In genomic region chr3:107242579-107242978, GRCh38 we compare ENCODE assay signal across 12 cellular contexts.
A peak's percentile ranks its signal among the peaks of the same experiment; 100 is the strongest.
DNase-seq lines count a peak whose midpoint lies in the region; ATAC-seq and TF ChIP-seq lines count a peak whose summit lies in the region.
"Had no signal": no experiment of that assay in that cellular context is flagged by ENCODE, and none has a peak within 500 bp of the region (broad histone marks: within the 10 kb centered on the region; RNA-seq: fewer than 3 reads in every experiment).

No MANE protein-coding gene starts in this region.

- no peak overlapping the region for H3K27ac ChIP-seq in DND-41 (ENCODE audit: low read length)
- H3K27ac ChIP-seq in right lobe of liver = no peak overlapping the region
- H3K27ac ChIP-seq: neutrophil, upper lobe of right lung had no signal

- H3K79me2 ChIP-seq in DND-41 (ENCODE audit: insufficient read depth, low read length) = peaks cover 31% of the 10 kb centered on the region

- no peaks in the 10 kb centered on the region for H3K27me3 Mint-ChIP-seq in mesothelial cell of epicardium (ENCODE audit: low read depth)

- peaks cover 47% of the 10 kb centered on the region for H3K4me1 ChIP-seq in DND-41 (ENCODE audit: insufficient read depth, low read length)
- no peaks in the 10 kb centered on the region for H3K4me1 ChIP-seq in adipocyte (ENCODE audit: control insufficient read depth, insufficient read depth, low read length)
- peaks cover 0 to 5% (median 0%) of the 10 kb centered on the region in 4 donors for H3K4me1 ChIP-seq in right lobe of liver
- H3K4me1 ChIP-seq: upper lobe of right lung had no signal

- no peak for TF ChIP-seq CTCF in DND-41 (IDR thresholded peaks at IDR 0.05; ENCODE audit: borderline replicate concordance, extremely low read depth, low read length, poor library complexity, severe bottlenecking)
- TF ChIP-seq CTCF in mesothelial cell of epicardium (IDR thresholded peaks at IDR 0.05; ENCODE audit: unreplicated experiment) = no peak
- TF ChIP-seq CTCF in right lobe of liver (IDR thresholded peaks at IDR 0.05) = no peak

- peak overlapping the region; percentile 48 for H3K27ac Mint-ChIP-seq in mesothelial cell of epicardium
- H3K27ac Mint-ChIP-seq: activated T-cell treated with anti-CD3 and anti-CD28 coated beads, Interleukin-2, amount 50 U/mL, for 24 hours had no signal

- H3K4me3 Mint-ChIP-seq in mesothelial cell of epicardium = peak overlapping the region; percentile 97
- H3K4me3 Mint-ChIP-seq: activated T-cell treated with anti-CD3 and anti-CD28 coated beads, Interleukin-2, amount 50 U/mL, for 24 hours had no signal

- H3K9me3 Mint-ChIP-seq in mesothelial cell of epicardium = no peaks in the 10 kb centered on the region
- H3K9me3 Mint-ChIP-seq: activated T-cell treated with anti-CD3 and anti-CD28 coated beads, Interleukin-2, amount 50 U/mL, for 24 hours; CD8-positive, alpha-beta memory T cell had no signal

- intact Hi-C loops in right lobe of liver (cut with DNase I) = no loop called here

- H3K9ac ChIP-seq in DND-41 (ENCODE audit: low read depth, low read length) = no peak overlapping the region
- peak overlapping the region; percentile 86 for H3K9ac ChIP-seq in adipocyte (ENCODE audit: low read length)

- DNase-seq in DND-41 = no peak
- peak; percentile 51 to 91 (median 87) for DNase-seq in NCI-H1417 (lab: John Stamatoyannopoulos, UW)
- DNase-seq in adipocyte (ENCODE audit: low read depth) = no peak
- no peak for DNase-seq in mesothelial cell of epicardium (ENCODE audit: low spot score in 2 of 2, unreplicated experiment in 2 of 2)
- DNase-seq in AML-193 (lab: John Stamatoyannopoulos, UW) = no peak
- DNase-seq in right lobe of liver = no peak
- DNase-seq: activated T-cell treated with anti-CD3 and anti-CD28 coated beads, Interleukin-2, amount 50 U/mL, for 24 hours; CD8-positive, alpha-beta memory T cell; upper lobe of right lung had no signal

- peak overlapping the region; percentile 96 for H3K4me2 ChIP-seq in DND-41 (ENCODE audit: insufficient read depth, low read length)

- H3K4me1 Mint-ChIP-seq in mesothelial cell of epicardium = peaks cover 34% of the 10 kb centered on the region

- peaks cover 24% of the 10 kb centered on the region for H3K36me3 Mint-ChIP-seq in mesothelial cell of epicardium

- H3K9me3 ChIP-seq in DND-41 (ENCODE audit: insufficient read depth, low read length, severe bottlenecking) (no peaks in the 10 kb centered on the region), adipocyte (ENCODE audit: control insufficient read depth, low read length) (no peaks in the 10 kb centered on the region), right lobe of liver (no peaks in the 10 kb centered on the region)
- H3K9me3 ChIP-seq: neutrophil, upper lobe of right lung had no signal

- H3K27me3 ChIP-seq in DND-41 (ENCODE audit: insufficient read depth, low read length, poor library complexity) = no peaks in the 10 kb centered on the region
- H3K27me3 ChIP-seq in adipocyte (replicated peaks; ENCODE audit: control insufficient read depth, insufficient read depth, low read length) = no peaks in the 10 kb centered on the region
- H3K27me3 ChIP-seq in right lobe of liver = no peaks in the 10 kb centered on the region
- H3K27me3 ChIP-seq: upper lobe of right lung had no signal

- no peak overlapping the region for H2AFZ ChIP-seq in DND-41 (ENCODE audit: low read depth, low read length)

- no peaks in the 10 kb centered on the region for H4K20me1 ChIP-seq in DND-41 (ENCODE audit: insufficient read depth, low read length)

- no peak for TF ChIP-seq POLR2A in right lobe of liver (IDR thresholded peaks at IDR 0.05)

- H3K4me3 ChIP-seq in DND-41 (ENCODE audit: low read depth in 1 of 2, low read length in 2 of 2) = peak overlapping the region in 1 of 2 experiments; percentile 4; a peak in 1 of 4 replicates
- peak overlapping the region; percentile 93 for H3K4me3 ChIP-seq in adipocyte (ENCODE audit: low read length)
- no peak overlapping the region for H3K4me3 ChIP-seq in right lobe of liver

- 57% methylated on average over 8 of the region's 8 CpGs for WGBS in right lobe of liver (ENCODE audit: insufficient coverage, low coverage, low lambda C conversion rate, missing lambda C conversion rate)

- H3K36me3 ChIP-seq in DND-41 (ENCODE audit: insufficient read depth, low read length) (peaks cover 12% of the 10 kb centered on the region), adipocyte (ENCODE audit: control insufficient read depth, insufficient read depth, low read length, severe bottlenecking) (peaks cover 6% of the 10 kb centered on the region), right lobe of liver (no peaks in the 10 kb centered on the region)
- H3K36me3 ChIP-seq: neutrophil had no signal

- ATAC-seq in DND-41 (ENCODE audit: insufficient read depth, low read depth) (no peak), right lobe of liver (no peak), HG03457 (IDR thresholded peaks at IDR 0.05; ENCODE audit: unreplicated experiment) (no peak), GM21447 (IDR thresholded peaks at IDR 0.05; ENCODE audit: unreplicated experiment) (no peak)
- ATAC-seq: upper lobe of right lung had no signal

Comparison
In these comparisons a context has a peak if more than half of its experiments do, and no peak if none do; other contexts are left out.
1. DNase-seq: peak in NCI-H1417 (3 of 3); none in DND-41 (single experiment), adipocyte (single experiment), mesothelial cell of epicardium (0 of 2), AML-193 (0 of 2) and right lobe of liver (0 of 3).